ENCODE assay signal across 10 cellular contexts in genomic region chr20:44714701-44715494, GRCh38. TPM values are rescaled to one million over a fixed set of nuclear protein-coding genes. Genes with fewer than 3 reads are reported as not detected.
DNase-seq lines count a peak whose midpoint lies in the region; ATAC-seq and TF ChIP-seq lines count a peak whose summit lies in the region.
"Had no signal": no experiment of that assay in that cellular context is flagged by ENCODE, and none has a peak within 500 bp of the region (broad histone marks: within the 10 kb centered on the region; RNA-seq: fewer than 3 reads in every experiment).

TSS of gene CCN5 (plus strand) at chr20:44715369. CDS start at chr20:44715391, 22 bp downstream.

- peak within 1 kb of the TSS; percentile 16; the same call in 1 of the 2 replicates for H3K27ac ChIP-seq in ACC112 (ENCODE audit: low read depth, low read length)
- H3K27ac ChIP-seq in liver (ENCODE audit: low read depth in 1 of 2, low read length in 2 of 2) = no peak within 1 kb of the TSS
- peak within 1 kb of the TSS; percentile 92 for H3K27ac ChIP-seq in vagina
- H3K27ac ChIP-seq: neutrophil had no signal

- no peaks in the 10 kb centered on the region for H3K79me2 ChIP-seq in ACC112 (ENCODE audit: control insufficient read depth, insufficient read depth, low read length, unreplicated experiment)

- WGBS in liver = 39% methylated on average over 28 of the region's 28 CpGs

- H3K9me3 ChIP-seq in liver (ENCODE audit: control insufficient read depth in 4 of 4, low read length in 3 of 4) = no peaks in the 10 kb centered on the region
- no peaks in the 10 kb centered on the region for H3K9me3 ChIP-seq in vagina
- H3K9me3 ChIP-seq: neutrophil had no signal

- H3K4me1 ChIP-seq in ACC112 (ENCODE audit: control insufficient read depth, insufficient read depth, low read length, unreplicated experiment) (peaks cover 34% of the 10 kb centered on the region), liver (ENCODE audit: control insufficient read depth in 4 of 4, insufficient read depth in 4 of 4, low read length in 3 of 4) (peaks cover 0 to 8% (median 0%) of the 10 kb centered on the region in 4 donors), vagina (peaks cover 63% of the 10 kb centered on the region)

- H3K4me3 ChIP-seq in ACC112 (ENCODE audit: low read depth, low read length) (no peak within 1 kb of the TSS), liver (ENCODE audit: low read depth in 1 of 3, low read length in 3 of 3) (no peak within 1 kb of the TSS), vagina (peak within 1 kb of the TSS; percentile 29 to 38)

- H3K36me3 ChIP-seq in ACC112 (ENCODE audit: insufficient read depth, low read length) = no peaks in the 10 kb centered on the region
- no peaks in the 10 kb centered on the region for H3K36me3 ChIP-seq in liver (ENCODE audit: control insufficient read depth in 4 of 4, insufficient read depth in 3 of 4, low read depth in 1 of 4, low read length in 3 of 4)
- no peaks in the 10 kb centered on the region for H3K36me3 ChIP-seq in vagina
- H3K36me3 ChIP-seq: neutrophil had no signal

- in situ Hi-C loops in T47D (cut with HindIII; ENCODE audit: low pct_unique_long_range_greater_than_20kb, low sequenced_read_pairs) = no loop called here

- ATAC-seq in GM18505 (IDR thresholded peaks at IDR 0.05; ENCODE audit: unreplicated experiment) (no peak), HG03175 (IDR thresholded peaks at IDR 0.05; ENCODE audit: unreplicated experiment) (no peak)

- intact Hi-C loops in vagina (cut with DNase I) = no loop called here

- H2AFZ ChIP-seq in ACC112 (ENCODE audit: low read length, unreplicated experiment) = no peak within 1 kb of the TSS

- no peak within 1 kb of the TSS for H3K9ac ChIP-seq in liver (ENCODE audit: low read depth in 1 of 2, low read length in 2 of 2)

- H3K27me3 ChIP-seq in ACC112 (ENCODE audit: insufficient read depth, low read length) (no peaks in the 10 kb centered on the region), liver (ENCODE audit: control insufficient read depth in 4 of 4, insufficient read depth in 4 of 4, low read length in 3 of 4) (no peaks in the 10 kb centered on the region), vagina (no peaks in the 10 kb centered on the region)
- H3K27me3 ChIP-seq: neutrophil had no signal

- DNase-seq in NCI-H1092 (lab: John Stamatoyannopoulos, UW) (peak; percentile 53), T47D (ENCODE audit: low read depth in 1 of 2, low spot score in 1 of 2) (peak; percentile 78 to 83), vagina (ENCODE audit: extremely low spot score in 2 of 2) (no peak)
- DNase-seq in activated naive CD4-positive, alpha-beta T cell treated with anti-CD3 and anti-CD28 coated beads, Interleukin-2, amount 50 U/mL, for 16 hours = no peak

- no peak for TF ChIP-seq POLR2A in vagina (IDR thresholded peaks at IDR 0.05)
- TF ChIP-seq POLR2A in GM18505 (IDR thresholded peaks at IDR 0.05; ENCODE audit: borderline replicate concordance, extremely low read depth, insufficient read depth, insufficient read length) = no peak

- TF ChIP-seq RAD21 in liver (IDR thresholded peaks at IDR 0.05) = no peak

- TF ChIP-seq CTCF in liver (IDR thresholded peaks at IDR 0.05; ENCODE audit: low read depth, low read length, missing input control) = no peak
- TF ChIP-seq CTCF in vagina (IDR thresholded peaks at IDR 0.05) = no peak

TF ChIP-seq in liver, 16 proteins besides CTCF, POLR2A, EP300 and RAD21:
- TF ChIP-seq MAX (IDR thresholded peaks at IDR 0.05) (no peak), HNF4A (conservative IDR thresholded peaks at IDR 0.05) (no peak), FOXA1 (IDR thresholded peaks at IDR 0.05) (no peak), FOXA2 (IDR thresholded peaks at IDR 0.05) (no peak), RXRA (IDR thresholded peaks at IDR 0.05) (no peak), NR2F2 (IDR thresholded peaks at IDR 0.05) (peak; percentile 20)

RNA-seq across cellular contexts. Expression of gene CCN5, which starts in this region (rescaled TPM):
- total RNA-seq in liver (1 to 10 TPM in 1 of 2 donors, not detected in 1; 1.2 TPM), vagina (134 TPM)
- 1 to 10 TPM; 1.9 to 3.6 TPM for polyA plus RNA-seq in liver
- total RNA-seq: T-helper 1 cell treated with Interleukin-12 subunit alpha and Interleukin-12 subunit beta and Interleukin-4 antibody, amounts not matched to agents 30 ng/mL and 1 ng/mL, for 36 hours had no signal

Comparison
In these comparisons a context has a peak if more than half of its experiments do, and no peak if none do; other contexts are left out.
1. RNA of gene CCN5 (total RNA-seq): 134 TPM in vagina (single experiment); 1.2 TPM in liver; every median in the first group is over 10 times any median in the second.
2. H3K27ac ChIP-seq: peak in ACC112 (single experiment) and vagina (single experiment); none in liver (0 of 2).
3. H3K4me3 ChIP-seq: peak in vagina (2 of 2); none in ACC112 (single experiment) and liver (0 of 3).
4. DNase-seq: peak in NCI-H1092 (single experiment) and T47D (2 of 2); none in vagina (0 of 2) and activated naive CD4-positive, alpha-beta T cell treated with anti-CD3 and anti-CD28 coated beads, Interleukin-2, amount 50 U/mL, for 16 hours (single experiment).